In genomic region chr7:141071855-141072547, GRCh38 we compare ENCODE assay signal across 8 cellular contexts.
DNase-seq lines count a peak whose midpoint lies in the region; ATAC-seq and FAIRE-seq lines count a peak whose summit lies in the region.

No MANE protein-coding gene starts in this region.

- peak overlapping the region; percentile 97 for H3K4me3 ChIP-seq in neuron (ENCODE audit: low read length)

- ATAC-seq in GM21825 (IDR thresholded peaks at IDR 0.05; ENCODE audit: unreplicated experiment): no peak

- H3K4me1 ChIP-seq in neuron (ENCODE audit: insufficient read depth, low read length): peaks cover 36% of the 10 kb centered on the region

- peak; percentile 45 for DNase-seq in NCI-H2196 (lab: John Stamatoyannopoulos, UW; ENCODE audit: unreplicated experiment)
- DNase-seq in NCI-H2196 treated with DMSO at 0.1 percent for 48 hours (lab: John Stamatoyannopoulos, UW; ENCODE audit: unreplicated experiment): no peak
- DNase-seq in NCI-H526 (lab: John Stamatoyannopoulos, UW): peak; percentile 74 to 81
- peak; percentile 51 for DNase-seq in ecto neural progenitor cell (ENCODE audit: low spot score)
- DNase-seq in urothelium cell line (ENCODE audit: low spot score): no peak
- no peak for DNase-seq in activated gamma-delta T cell (lab: John Stamatoyannopoulos, UW)

- peaks cover 10% of the 10 kb centered on the region for H3K27me3 ChIP-seq in neuron (ENCODE audit: insufficient read depth, low read length)

- FAIRE-seq in urothelium cell line (lab: Jason Lieb, UNC): no peak

- peak overlapping the region; percentile 97 for H2AFZ ChIP-seq in neuron (ENCODE audit: low read depth, low read length)

- no peaks in the 10 kb centered on the region for H3K9me3 ChIP-seq in neuron (ENCODE audit: low read length)

- H3K36me3 ChIP-seq in neuron (ENCODE audit: insufficient read depth, low read length): no peaks in the 10 kb centered on the region

Comparison
In these comparisons a context has a peak if more than half of its experiments do, and no peak if none do; other contexts are left out.
1. DNase-seq: peak in NCI-H2196 (single experiment), NCI-H526 (2 of 2) and ecto neural progenitor cell (single experiment); none in NCI-H2196 treated with DMSO at 0.1 percent for 48 hours (single experiment), urothelium cell line (single experiment) and activated gamma-delta T cell (single experiment).